In the genomic region with DNA sequence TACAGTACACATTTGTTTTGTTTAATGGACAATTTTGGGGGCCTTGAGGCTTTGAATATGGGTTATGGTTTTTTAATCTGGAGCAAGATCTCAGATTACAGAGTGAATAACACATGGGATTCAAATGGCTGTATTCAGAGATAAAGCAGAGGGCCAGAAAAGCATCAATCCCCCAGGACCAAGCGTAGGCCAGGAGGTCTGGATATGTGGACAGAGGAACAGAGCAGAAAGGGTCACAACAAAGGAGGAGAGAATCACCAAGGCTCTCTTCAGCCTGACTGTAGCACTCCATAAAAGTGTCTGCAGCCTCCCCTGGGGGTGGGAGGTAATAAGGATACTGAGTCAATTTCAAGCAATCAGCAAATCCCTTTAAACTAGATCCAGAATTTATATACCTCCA, we compare ENCODE assay signal across 23 cellular contexts. TPM values are rescaled to one million over a fixed set of nuclear protein-coding genes. Genes with fewer than 3 reads are reported as not detected.
A peak's percentile ranks its signal among the peaks of the same experiment; 100 is the strongest.
DNase-seq lines count a peak whose midpoint lies in the region; FAIRE-seq and TF ChIP-seq lines count a peak whose summit lies in the region.
"Had no signal": no experiment of that assay in that cellular context is flagged by ENCODE, and none has a peak within 500 bp of the region (broad histone marks: within the 10 kb centered on the region; RNA-seq: fewer than 3 reads in every experiment).

No MANE protein-coding gene starts in this region.

- TF ChIP-seq EP300 in SK-N-SH (IDR thresholded peaks at IDR 0.05; ENCODE audit: borderline replicate concordance in 1 of 2, low read depth in 1 of 2, low read length in 1 of 2), result peak in 1 of 2 experiments; percentile 92; a peak in 2 of 4 replicates

- H3K27ac ChIP-seq in SK-N-SH (ENCODE audit: low read depth in 2 of 2, low read length in 1 of 2), result peak overlapping the region in 1 of 2 experiments; percentile 88; a peak in 2 of 4 replicates
- H3K27ac ChIP-seq: A549; BLaER1 treated with 17β-estradiol and CSF1 and Interleukin-3, amounts not matched to agents 10 nM and 100 nM had no signal

- CTCF ChIA-PET in SK-N-SH (lab: Yijun Ruan, JAX), result interaction anchor here (2.0 to 9.3 kb wide), 8 partner anchors 89 to 654 kb away, joined by 8 to 145 read pairs (median 35); no protein-coding TSS in a partner anchor

- H3K9me2 ChIP-seq in SK-N-SH, result no peaks in the 10 kb centered on the region

- no peak overlapping the region for H3K4me2 ChIP-seq in SK-N-SH
- H3K4me2 ChIP-seq: A549; BLaER1 treated with 17β-estradiol and CSF1 and Interleukin-3, amounts not matched to agents 10 nM and 100 nM had no signal

- H3K9ac ChIP-seq in SK-N-SH, result no peak overlapping the region
- H3K9ac ChIP-seq: BLaER1 treated with 17β-estradiol and CSF1 and Interleukin-3, amounts not matched to agents 10 nM and 100 nM had no signal

- H3K9me3 ChIP-seq in SK-N-SH, result no peaks in the 10 kb centered on the region
- H3K9me3 ChIP-seq: A549 had no signal

- no peak overlapping the region for H3K4me3 ChIP-seq in SK-N-SH (ENCODE audit: low read depth in 2 of 2, low read length in 1 of 2)
- no peak overlapping the region for H3K4me3 ChIP-seq in epithelial cell of proximal tubule (ENCODE audit: low read depth, low read length)
- H3K4me3 ChIP-seq: A549; BLaER1 treated with 17β-estradiol and CSF1 and Interleukin-3, amounts not matched to agents 10 nM and 100 nM had no signal

- H2AFZ ChIP-seq in SK-N-SH (ENCODE audit: low read depth), result no peak overlapping the region

- DNase-seq in NCI-H146 (lab: John Stamatoyannopoulos, UW) (peak; percentile 42), NCI-H146 treated with DMSO at 0.1 percent for 48 hours (lab: John Stamatoyannopoulos, UW; ENCODE audit: unreplicated experiment) (no peak), NCI-H69 (lab: John Stamatoyannopoulos, UW) (peak; percentile 45), SK-N-SH (peak; percentile 54), epithelial cell of proximal tubule (ENCODE audit: low read depth) (no peak), GM19240 (ENCODE audit: insufficient read length, low spot score) (no peak), frontal cortex (ENCODE audit: low spot score in 2 of 2) (no peak), AG08395 (ENCODE audit: low spot score) (no peak)
- DNase-seq: CD8-positive, alpha-beta memory T cell; H9; MM.1S; NCI-H1105; NCI-H187 treated with DMSO at 0.1 percent for 48 hours; NCI-H2171; NCI-H446; NCI-H526 treated with DMSO at 0.1 percent for 48 hours; PC-3; RPMI8226; T-helper 17 cell had no signal

- TF ChIP-seq RAD21 in SK-N-SH (IDR thresholded peaks at IDR 0.05; ENCODE audit: low read length), result peak; percentile 47

- peaks cover 4 to 7% of the 10 kb centered on the region in 2 experiments; a peak in 2 of 4 replicates for H3K4me1 ChIP-seq in SK-N-SH (ENCODE audit: control insufficient read depth in 1 of 2, insufficient read depth in 2 of 2, low read depth in 1 of 2, low read length in 1 of 2)
- H3K4me1 ChIP-seq: A549; BLaER1 treated with 17β-estradiol and CSF1 and Interleukin-3, amounts not matched to agents 10 nM and 100 nM had no signal

- no peaks in the 10 kb centered on the region for H3F3A ChIP-seq in SK-N-SH (replicated peaks; ENCODE audit: insufficient read depth)

- H3K36me3 ChIP-seq in SK-N-SH (replicated peaks in 1 of 2; ENCODE audit: control insufficient read depth in 1 of 2, insufficient read depth in 2 of 2, low read length in 1 of 2), result no peaks in the 10 kb centered on the region
- H3K36me3 ChIP-seq: BLaER1 treated with 17β-estradiol and CSF1 and Interleukin-3, amounts not matched to agents 10 nM and 100 nM had no signal

- FAIRE-seq in frontal cortex (lab: Jason Lieb, UNC), result no peak
- FAIRE-seq: A549, D721Med, G401.6 had no signal

- H3K27me3 ChIP-seq in SK-N-SH (ENCODE audit: insufficient read depth), result no peaks in the 10 kb centered on the region
- H3K27me3 ChIP-seq: BLaER1 treated with 17β-estradiol and CSF1 and Interleukin-3, amounts not matched to agents 10 nM and 100 nM had no signal

- TF ChIP-seq CTCF in SK-N-SH (IDR thresholded peaks at IDR 0.05), result no peak
- TF ChIP-seq CTCF in epithelial cell of proximal tubule (conservative IDR thresholded peaks at IDR 0.05; ENCODE audit: low read depth, low read length), result peak; percentile 33

- POLR2A ChIA-PET in SK-N-SH (lab: Yijun Ruan, JAX), result interaction anchor here (1.7 kb wide), 1 partner anchor 653 kb away, joined by 3 read pairs; no protein-coding TSS in a partner anchor

- no peaks in the 10 kb centered on the region for H3K79me2 ChIP-seq in SK-N-SH (ENCODE audit: insufficient read depth)

- WGBS in SK-N-SH (ENCODE audit: low lambda C conversion rate), result 61% methylated on average over 1 of the region's 1 CpG

- H4K20me1 ChIP-seq in SK-N-SH (ENCODE audit: insufficient read depth), result no peaks in the 10 kb centered on the region
- H4K20me1 ChIP-seq: BLaER1 treated with 17β-estradiol and CSF1 and Interleukin-3, amounts not matched to agents 10 nM and 100 nM had no signal

TF ChIP-seq in SK-N-SH, 30 proteins besides CTCF, POLR2A, EP300 and RAD21:
- no peak for TF ChIP-seq ELF1 (IDR thresholded peaks at IDR 0.05)
- TF ChIP-seq FOXJ3 (CRISPR knock-in tag; IDR thresholded peaks at IDR 0.05), result 0 out of 2 replicates have a peak, but pooled peaks have one; percentile 4
- TF ChIP-seq RCOR1 (IDR thresholded peaks at IDR 0.05; ENCODE audit: low read length), result peak; percentile 83
- no peak for TF ChIP-seq NFIC (IDR thresholded peaks at IDR 0.05; ENCODE audit: borderline replicate concordance)
- TF ChIP-seq, protein P1, sequence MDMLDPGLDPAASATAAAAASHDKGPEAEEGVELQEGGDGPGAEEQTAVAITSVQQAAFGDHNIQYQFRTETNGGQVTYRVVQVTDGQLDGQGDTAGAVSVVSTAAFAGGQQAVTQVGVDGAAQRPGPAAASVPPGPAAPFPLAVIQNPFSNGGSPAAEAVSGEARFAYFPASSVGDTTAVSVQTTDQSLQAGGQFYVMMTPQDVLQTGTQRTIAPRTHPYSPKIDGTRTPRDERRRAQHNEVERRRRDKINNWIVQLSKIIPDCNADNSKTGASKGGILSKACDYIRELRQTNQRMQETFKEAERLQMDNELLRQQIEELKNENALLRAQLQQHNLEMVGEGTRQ (IDR thresholded peaks at IDR 0.05; ENCODE audit: borderline replicate concordance, low read depth, low read length), result no peak
- peak; percentile 55 for TF ChIP-seq CHD2 (IDR thresholded peaks at IDR 0.05; ENCODE audit: low read length, partially characterized antibody)
- TF ChIP-seq, protein P2, sequence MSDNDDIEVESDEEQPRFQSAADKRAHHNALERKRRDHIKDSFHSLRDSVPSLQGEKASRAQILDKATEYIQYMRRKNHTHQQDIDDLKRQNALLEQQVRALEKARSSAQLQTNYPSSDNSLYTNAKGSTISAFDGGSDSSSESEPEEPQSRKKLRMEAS (IDR thresholded peaks at IDR 0.05; ENCODE audit: low read depth), result no peak
- TF ChIP-seq TCF12 (IDR thresholded peaks at IDR 0.05), result peak; percentile 25; the same call in 1 of the 2 replicates
- peak; percentile 24; the same call in 1 of the 2 replicates for TF ChIP-seq SMC3 (IDR thresholded peaks at IDR 0.05; ENCODE audit: low read depth, low read length)
- peak; percentile 94 for TF ChIP-seq GATA2 (CRISPR knock-in tag; IDR thresholded peaks at IDR 0.05)
TF ChIP-seq in SK-N-SH: peak in this region for 6.

RNA-seq across cellular contexts. Expression of gene STK32A, which starts 47.7 kb away (rescaled TPM):
- polyA plus RNA-seq in SK-N-SH (2012; rRNA removed), result 0.18 and 0.20 TPM in 2 replicates
- 0.22 and 0.26 TPM in 2 replicates for polyA plus RNA-seq in SK-N-SH (2012; cell fraction: cytosol; rRNA removed)
- polyA plus RNA-seq in SK-N-SH (2012; cell fraction: nucleus; rRNA removed), result 0.25 and 0.66 TPM in 2 replicates
- total RNA-seq in epithelial cell of proximal tubule, result 0.63 TPM in 1 of 2 replicates, not detected in the other
- 4.1 TPM for total RNA-seq in frontal cortex
- total RNA-seq: CD8-positive, alpha-beta memory T cell; T-helper 17 cell had no signal
- polyA plus RNA-seq: CD8-positive, alpha-beta memory T cell had no signal

Comparison
In these comparisons a context has a peak if more than half of its experiments do, and no peak if none do; other contexts are left out.
1. DNase-seq: peak in NCI-H146 (single experiment), NCI-H69 (single experiment) and SK-N-SH (single experiment); none in NCI-H146 treated with DMSO at 0.1 percent for 48 hours (single experiment), epithelial cell of proximal tubule (single experiment), GM19240 (single experiment), frontal cortex (0 of 2) and AG08395 (single experiment).